26 cellular contexts compared by ENCODE assay signal in the genomic region with DNA sequence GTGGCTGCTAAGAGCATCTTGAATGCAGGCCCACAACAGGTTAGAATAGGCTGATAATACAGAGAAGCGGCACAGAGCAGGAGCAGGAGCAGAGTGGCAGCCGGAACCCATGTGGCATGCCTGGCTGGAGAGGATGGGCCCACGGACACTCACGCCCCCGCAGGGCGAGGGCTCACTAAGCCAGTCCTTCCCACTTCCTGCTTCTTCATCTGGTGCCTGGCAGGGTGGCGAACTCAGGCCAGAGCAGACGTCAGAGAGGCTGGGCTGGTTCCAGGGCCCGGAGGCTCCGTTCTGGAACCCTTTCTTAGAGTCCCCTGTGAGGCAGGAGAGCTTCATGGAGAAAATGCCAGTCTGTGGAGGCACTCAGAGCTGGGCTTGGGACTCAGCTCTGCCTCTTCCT.
"Had no signal": no experiment of that assay in that cellular context is flagged by ENCODE, and none has a peak within 500 bp of the region (broad histone marks: within the 10 kb centered on the region; RNA-seq: fewer than 3 reads in every experiment).

No MANE protein-coding gene starts in this region.

- H3K27ac ChIP-seq: ascending aorta, brain microvascular endothelial cell, colonic mucosa, left lung, psoas muscle, skin epidermis, vagina had no signal

- ATAC-seq: activated CD4-positive, alpha-beta T cell treated with anti-CD3 and anti-CD28 coated beads for 36 hours; activated naive CD4-positive, alpha-beta T cell treated with anti-CD3 and anti-CD28 coated beads, Interleukin-2, amount 50 U/mL, for 72 hours; activated T-helper 17 cell treated with anti-CD3 and anti-CD28 coated beads, Interleukin-2, amount 50 U/mL, for 72 hours; effector memory CD8-positive, alpha-beta T cell; esophagus mucosa; left lung; natural killer cell; psoas muscle; right cardiac atrium; stimulated activated effector memory CD8-positive, alpha-beta T cell treated with anti-CD3 and anti-CD28 coated beads, Interleukin-12 subunit alpha, Interleukin-12 subunit beta, amount 100 ng/mL, for 72 hours had no signal

- H3K4me3 ChIP-seq: ascending aorta, colonic mucosa, dorsolateral prefrontal cortex, left lung, lung, psoas muscle, skin epidermis, vagina had no signal

- H3K4me1 ChIP-seq: ascending aorta, colonic mucosa, left lung, psoas muscle, vagina had no signal

- H3K27me3 ChIP-seq: ascending aorta, brain microvascular endothelial cell, colonic mucosa, dorsolateral prefrontal cortex, left lung, vagina had no signal

- H3K36me3 ChIP-seq: ascending aorta, brain microvascular endothelial cell, colonic mucosa, left lung, vagina had no signal

- H3K9me3 ChIP-seq: ascending aorta, colonic mucosa, left lung, psoas muscle, vagina had no signal

- DNase-seq: activated B cell treated with CpG ODN at 0.5 μM for 24 hours; activated CD4-positive, alpha-beta T cell treated with anti-CD3 and anti-CD28 coated beads for 36 hours; activated CD4-positive, alpha-beta T cell treated with anti-CD3 and anti-CD28 coated beads, Interleukin-2, amount 50 U/mL, for 4 hours; activated CD8-positive, alpha-beta memory T cell treated with anti-CD3 and anti-CD28 coated beads for 24 hours; activated CD8-positive, alpha-beta memory T cell treated with anti-CD3 and anti-CD28 coated beads, Interleukin-2, amount 50 U/mL, for 4 hours; activated T-cell treated with anti-CD3 and anti-CD28 coated beads, Interleukin-2, amount 50 U/mL, for 24 hours; brain microvascular endothelial cell; colonic mucosa; effector memory CD8-positive, alpha-beta T cell; kidney glomerular epithelial cell; left lung; natural killer cell; psoas muscle; right cardiac atrium; stimulated activated CD4-positive, alpha-beta T cell treated with anti-CD3 and anti-CD28 coated beads, Interleukin-2, amount 100 ng/mL, for 24 hours; T1000; trophoblast cell had no signal
